Comparison of ENCODE assay signal across 36 cellular contexts in the genomic region with DNA sequence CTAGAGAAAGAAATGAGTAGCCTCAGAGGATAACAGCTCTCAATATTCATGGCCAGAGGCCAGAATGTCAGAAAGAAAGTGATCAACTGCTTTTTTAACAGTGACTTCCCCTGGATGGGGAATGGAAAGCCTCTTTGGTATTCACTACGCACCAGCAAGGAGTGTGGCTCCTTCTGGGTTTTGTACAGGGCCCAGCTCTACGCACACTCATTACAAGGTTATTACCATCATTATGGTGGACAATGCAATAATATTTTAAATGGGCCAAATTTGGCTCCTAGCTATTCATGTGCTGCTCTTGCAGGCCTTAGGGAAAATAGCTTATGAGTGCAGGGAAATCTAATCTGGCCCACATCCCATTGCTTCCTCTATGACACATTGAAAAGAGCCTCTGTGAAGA.
"Had no signal": no experiment of that assay in that cellular context is flagged by ENCODE, and none has a peak within 500 bp of the region (broad histone marks: within the 10 kb centered on the region; RNA-seq: fewer than 3 reads in every experiment).

No MANE protein-coding gene starts in this region.

- H3K27me3 ChIP-seq: adrenal gland, body of pancreas, brain microvascular endothelial cell, breast epithelium, cardiac muscle cell had no signal

- H3K27ac ChIP-seq: adrenal gland, body of pancreas, brain microvascular endothelial cell, breast epithelium, cardiac muscle cell, VCaP had no signal

- H3K4me3 ChIP-seq: adrenal gland, body of pancreas, breast epithelium, cardiac muscle cell had no signal

- H3K36me3 ChIP-seq: adrenal gland, brain microvascular endothelial cell, breast epithelium, cardiac muscle cell had no signal

- FAIRE-seq: astrocyte, TTC549 had no signal

- H3K9me3 ChIP-seq: adrenal gland, body of pancreas, breast epithelium had no signal

- DNase-seq: activated B cell treated with CpG ODN at 0.5 μM for 24 hours; activated CD4-positive, alpha-beta memory T cell treated with anti-CD3 and anti-CD28 coated beads for 36 hours; activated CD4-positive, alpha-beta T cell treated with anti-CD3 and anti-CD28 coated beads for 4 hours; activated CD4-positive, alpha-beta T cell treated with anti-CD3 and anti-CD28 coated beads, Interleukin-2, amount 10 ng/mL, durations not matched to agents 24 days and 14 days; activated CD4-positive, alpha-beta T cell treated with anti-CD3 and anti-CD28 coated beads, Interleukin-2, amount 50 U/mL, for 1 hour; activated CD4-positive, alpha-beta T cell treated with anti-CD3 and anti-CD28 coated beads, Interleukin-2, amount 50 U/mL, for 4 hours; activated CD4-positive, CD25-positive, alpha-beta regulatory T cell treated with anti-CD3 and anti-CD28 coated beads, Interleukin-2, amount 50 U/mL, for 72 hours; activated CD8-positive, alpha-beta memory T cell treated with anti-CD3 and anti-CD28 coated beads, Interleukin-2, amount 50 U/mL, for 4 hours; activated CD8-positive, alpha-beta T cell treated with anti-CD3 and anti-CD28 coated beads for 36 hours; activated effector memory CD4-positive, alpha-beta T cell treated with anti-CD3 and anti-CD28 coated beads, Interleukin-2, amount 50 U/mL, for 16 hours; activated gamma-delta T cell treated with Interleukin-2 at 50 U/mL for 16 hours; activated naive CD4-positive, alpha-beta T cell; activated naive CD4-positive, alpha-beta T cell treated with anti-CD3 and anti-CD28 coated beads for 36 hours; activated naive CD4-positive, alpha-beta T cell treated with anti-CD3 and anti-CD28 coated beads, Interleukin-2, amount 50 U/mL, for 16 hours; activated naive CD8-positive, alpha-beta T cell treated with anti-CD3 and anti-CD28 coated beads for 36 hours; activated T-cell treated with anti-CD3 and anti-CD28 coated beads for 4 hours; activated T-cell treated with anti-CD3 and anti-CD28 coated beads, Interleukin-2, amount 50 U/mL, for 1 hour; activated T-cell treated with anti-CD3 and anti-CD28 coated beads, Interleukin-2, amount 50 U/mL, for 4 hours; activated T-cell treated with anti-CD3 and anti-CD28 coated beads, Interleukin-2, amount 50 U/mL, for 72 hours; adrenal gland; amniotic stem cell; aorta; body of pancreas; brain microvascular endothelial cell; caudate nucleus; cerebellar nuclear complex; T-cell; T-helper 2 cell; T-helper 9 cell had no signal

- ATAC-seq: activated CD8-positive, alpha-beta T cell treated with anti-CD3 and anti-CD28 coated beads for 36 hours; activated naive CD4-positive, alpha-beta T cell treated with anti-CD3 and anti-CD28 coated beads, Interleukin-2, amount 50 U/mL, for 72 hours; activated T-cell treated with anti-CD3 and anti-CD28 coated beads, Interleukin-2, amount 50 U/mL, for 4 hours; activated T-cell treated with anti-CD3 and anti-CD28 coated beads, Interleukin-2, amount 50 U/mL, for 72 hours; activated T-helper 17 cell treated with anti-CD3 and anti-CD28 coated beads, Interleukin-2, amount 50 U/mL, for 72 hours; body of pancreas; T-cell had no signal

- H3K4me1 ChIP-seq: adrenal gland, body of pancreas, breast epithelium had no signal
